1 cellular context compared by ENCODE assay signal in the genomic region with DNA sequence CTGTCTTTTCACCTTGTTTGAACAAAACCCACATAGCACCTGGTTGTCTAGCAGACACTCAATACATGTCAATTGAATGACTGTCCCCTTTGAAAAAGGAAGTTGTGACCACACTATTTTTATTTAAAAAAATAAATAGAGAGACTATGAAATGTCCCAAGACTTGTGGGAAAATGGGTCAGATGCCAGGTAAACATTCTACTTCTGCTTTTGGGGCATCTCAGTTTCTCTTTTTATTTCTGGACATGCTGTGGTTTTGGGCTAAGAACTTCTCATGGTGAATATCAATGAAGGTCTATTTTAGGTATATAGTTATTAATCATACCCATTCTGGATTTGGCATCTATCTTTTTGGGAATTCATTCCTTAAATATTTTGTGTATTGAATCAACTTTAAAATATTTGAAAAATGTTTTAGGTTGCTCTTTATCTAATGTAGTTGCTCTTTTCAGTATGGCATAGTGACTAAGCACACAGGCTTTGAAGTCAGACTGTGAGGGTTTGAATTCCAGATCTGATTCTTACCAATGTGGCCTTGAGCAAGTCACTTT.
TF ChIP-seq lines count a peak whose summit lies in the region.

No MANE protein-coding gene starts in this region.

TF ChIP-seq in HCT116, 20 proteins besides CTCF, POLR2A, EP300 and RAD21 (continued from another document):
- no peak for TF ChIP-seq ELF1 (IDR thresholded peaks at IDR 0.05; ENCODE audit: borderline replicate concordance, low read depth)
- TF ChIP-seq CEBPB (IDR thresholded peaks at IDR 0.05; ENCODE audit: low read depth): no peak
- no peak for TF ChIP-seq TCF7L2 (IDR thresholded peaks at IDR 0.05; ENCODE audit: borderline replicate concordance, extremely low read depth, insufficient read depth, insufficient read length)
- TF ChIP-seq, protein P1, sequence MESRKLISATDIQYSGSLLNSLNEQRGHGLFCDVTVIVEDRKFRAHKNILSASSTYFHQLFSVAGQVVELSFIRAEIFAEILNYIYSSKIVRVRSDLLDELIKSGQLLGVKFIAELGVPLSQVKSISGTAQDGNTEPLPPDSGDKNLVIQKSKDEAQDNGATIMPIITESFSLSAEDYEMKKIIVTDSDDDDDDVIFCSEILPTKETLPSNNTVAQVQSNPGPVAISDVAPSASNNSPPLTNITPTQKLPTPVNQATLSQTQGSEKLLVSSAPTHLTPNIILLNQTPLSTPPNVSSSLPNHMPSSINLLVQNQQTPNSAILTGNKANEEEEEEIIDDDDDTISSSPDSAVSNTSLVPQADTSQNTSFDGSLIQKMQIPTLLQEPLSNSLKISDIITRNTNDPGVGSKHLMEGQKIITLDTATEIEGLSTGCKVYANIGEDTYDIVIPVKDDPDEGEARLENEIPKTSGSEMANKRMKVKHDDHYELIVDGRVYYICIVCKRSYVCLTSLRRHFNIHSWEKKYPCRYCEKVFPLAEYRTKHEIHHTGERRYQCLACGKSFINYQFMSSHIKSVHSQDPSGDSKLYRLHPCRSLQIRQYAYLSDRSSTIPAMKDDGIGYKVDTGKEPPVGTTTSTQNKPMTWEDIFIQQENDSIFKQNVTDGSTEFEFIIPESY (IDR thresholded peaks at IDR 0.05; ENCODE audit: extremely low read depth, insufficient replicate concordance, low read length): no peak
- TF ChIP-seq, protein P2, sequence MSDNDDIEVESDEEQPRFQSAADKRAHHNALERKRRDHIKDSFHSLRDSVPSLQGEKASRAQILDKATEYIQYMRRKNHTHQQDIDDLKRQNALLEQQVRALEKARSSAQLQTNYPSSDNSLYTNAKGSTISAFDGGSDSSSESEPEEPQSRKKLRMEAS (IDR thresholded peaks at IDR 0.05): no peak
- TF ChIP-seq SRF (IDR thresholded peaks at IDR 0.05; ENCODE audit: low read depth): no peak
- TF ChIP-seq YY1 (IDR thresholded peaks at IDR 0.05; ENCODE audit: extremely low read depth, insufficient replicate concordance, low read depth, low read length): no peak
- TF ChIP-seq ZNF274 (IDR thresholded peaks at IDR 0.05; ENCODE audit: low read depth, low read length): no peak
- no peak for TF ChIP-seq EZH2 (IDR thresholded peaks at IDR 0.05)
- no peak for TF ChIP-seq EZH2phosphoT487 (IDR thresholded peaks at IDR 0.05; ENCODE audit: borderline replicate concordance)
- no peak for TF ChIP-seq SIN3A (IDR thresholded peaks at IDR 0.05; ENCODE audit: low read depth)
- no peak for TF ChIP-seq ZFX (IDR thresholded peaks at IDR 0.05)
- TF ChIP-seq EGR1 (IDR thresholded peaks at IDR 0.05; ENCODE audit: low read depth): no peak
- TF ChIP-seq POLR2AphosphoS5 (IDR thresholded peaks at IDR 0.05; ENCODE audit: low read depth, low read length): no peak
